15 cellular contexts compared by ENCODE assay signal in genomic region chr15:60752973-60753720, GRCh38.
DNase-seq lines count a peak whose midpoint lies in the region; ATAC-seq and TF ChIP-seq lines count a peak whose summit lies in the region.
"Had no signal": no experiment of that assay in that cellular context is flagged by ENCODE, and none has a peak within 500 bp of the region (broad histone marks: within the 10 kb centered on the region; RNA-seq: fewer than 3 reads in every experiment).

No MANE protein-coding gene starts in this region.

- no peak overlapping the region for H3K9ac ChIP-seq in SK-N-SH
- no peak overlapping the region for H3K9ac ChIP-seq in fibroblast of lung (ENCODE audit: insufficient read depth, low read length)

- 78% methylated on average over 11 of the region's 11 CpGs for WGBS in SK-N-SH (ENCODE audit: low lambda C conversion rate)
- 84 to 90% methylated on average over 11 of the region's 11 CpGs for WGBS in upper lobe of left lung, 2 donors

- DNase-seq in SK-N-SH (no peak), fibroblast of lung (ENCODE audit: low read depth in 2 of 2) (no peak), osteoblast (ENCODE audit: insufficient read length, low spot score, missing footprints) (no peak), upper lobe of left lung (no peak), SKM-1 treated with dmso at 0.1 percent for 144 hours (lab: John Stamatoyannopoulos, UW; ENCODE audit: unreplicated experiment) (no peak), HPDE6-E6E7 (ENCODE audit: extremely low spot score) (no peak)
- DNase-seq in activated T-helper 1 cell treated with anti-CD3 and anti-CD28 coated beads, Interleukin-12 subunit alpha, Interleukin-12 subunit beta, Interleukin-2, Interleukin-4 antibody, amounts not matched to agents 30 ng/mL and 10 ng/mL and 1 ng/mL, durations not matched to agents 14 hours and 24 hours and 36 hours (ENCODE audit: low spot score) = no peak
- DNase-seq: 8988T; activated CD4-positive, CD25-positive, alpha-beta regulatory T cell treated with anti-CD3 and anti-CD28 coated beads, Interleukin-2, amount 50 U/mL, for 72 hours; CD4-positive, CD25-positive, alpha-beta regulatory T cell; cortex of kidney; GOT3 had no signal

- intact Hi-C loops in activated T-helper 1 cell treated with anti-CD3 and anti-CD28 coated beads, Interleukin-12 subunit alpha, Interleukin-12 subunit beta, Interleukin-2, Interleukin-4 antibody, amounts not matched to agents 30 ng/mL and 10 ng/mL and 1 ng/mL, durations not matched to agents 14 hours and 24 hours and 36 hours (cut with micrococcal nuclease) = no loop called here

- H4K20me1 ChIP-seq in SK-N-SH (ENCODE audit: insufficient read depth) = no peaks in the 10 kb centered on the region
- no peaks in the 10 kb centered on the region for H4K20me1 ChIP-seq in fibroblast of lung (ENCODE audit: control insufficient read depth, extremely low read depth, insufficient read depth, low read length)
- H4K20me1 ChIP-seq in osteoblast (ENCODE audit: insufficient read depth, low read length) = no peaks in the 10 kb centered on the region

- no peak overlapping the region for H2AFZ ChIP-seq in SK-N-SH (ENCODE audit: low read depth)
- H2AFZ ChIP-seq in fibroblast of lung (ENCODE audit: low read length) = no peak overlapping the region
- peak overlapping the region; percentile 85 for H2AFZ ChIP-seq in osteoblast (ENCODE audit: low read length)

- 0 out of 2 replicates have a peak overlapping the region, but pooled peaks have one; percentile 13 for H3K4me2 ChIP-seq in SK-N-SH
- H3K4me2 ChIP-seq in fibroblast of lung (ENCODE audit: extremely low read depth, insufficient read depth, low read length) = peak overlapping the region; percentile 55
- peak overlapping the region; percentile 78 for H3K4me2 ChIP-seq in osteoblast (ENCODE audit: insufficient read depth, low read length)

- ATAC-seq in SK-N-SH treated with all-trans-retinoic acid at 6 μM for 48 hours (no peak), upper lobe of left lung (ENCODE audit: low FRiP score in 2 of 2) (no peak)

- no peaks in the 10 kb centered on the region for H3K9me3 ChIP-seq in SK-N-SH
- H3K9me3 ChIP-seq in fibroblast of lung (ENCODE audit: control insufficient read depth, insufficient read depth, low read depth, low read length) = no peaks in the 10 kb centered on the region
- no peaks in the 10 kb centered on the region for H3K9me3 ChIP-seq in osteoblast (ENCODE audit: low read depth, low read length)
- H3K9me3 ChIP-seq in upper lobe of left lung = no peaks in the 10 kb centered on the region

- H3K27ac ChIP-seq in SK-N-SH (ENCODE audit: low read depth in 2 of 2, low read length in 1 of 2) = peak overlapping the region in 1 of 2 experiments; percentile 36; a peak in 1 of 4 replicates
- no peak overlapping the region for H3K27ac ChIP-seq in fibroblast of lung (ENCODE audit: insufficient read depth, low read length)
- peak overlapping the region; percentile 69 for H3K27ac ChIP-seq in osteoblast (ENCODE audit: low read depth, low read length)
- peak overlapping the region; percentile 6 to 67 (median 61) for H3K27ac ChIP-seq in upper lobe of left lung

- peaks cover 2% of the 10 kb centered on the region for H3K36me3 Mint-ChIP-seq in activated T-helper 1 cell treated with anti-CD3 and anti-CD28 coated beads, Interleukin-12 subunit alpha, Interleukin-12 subunit beta, Interleukin-2, Interleukin-4 antibody, amounts not matched to agents 30 ng/mL and 10 ng/mL and 1 ng/mL, durations not matched to agents 14 hours and 24 hours and 36 hours (ENCODE audit: low read depth)
- H3K36me3 Mint-ChIP-seq: CD4-positive, CD25-positive, alpha-beta regulatory T cell had no signal

- H3K4me3 ChIP-seq in SK-N-SH (ENCODE audit: low read depth in 2 of 2, low read length in 1 of 2) (no peak overlapping the region), fibroblast of lung (replicated peaks in 1 of 4; ENCODE audit: control extremely low read depth in 1 of 4, insufficient read depth in 1 of 4, low read depth in 3 of 4, low read length in 4 of 4) (no peak overlapping the region), osteoblast (ENCODE audit: insufficient read depth, low read length) (peak overlapping the region; percentile 62), upper lobe of left lung (no peak overlapping the region)

- peaks cover 2% of the 10 kb centered on the region for H3K27me3 Mint-ChIP-seq in activated T-helper 1 cell treated with anti-CD3 and anti-CD28 coated beads, Interleukin-12 subunit alpha, Interleukin-12 subunit beta, Interleukin-2, Interleukin-4 antibody, amounts not matched to agents 30 ng/mL and 10 ng/mL and 1 ng/mL, durations not matched to agents 14 hours and 24 hours and 36 hours (ENCODE audit: insufficient read depth)
- H3K27me3 Mint-ChIP-seq: activated naive CD8-positive, alpha-beta T cell; CD4-positive, CD25-positive, alpha-beta regulatory T cell had no signal

- TF ChIP-seq POLR2A in upper lobe of left lung (IDR thresholded peaks at IDR 0.05) = no peak

- H3K4me1 ChIP-seq in SK-N-SH (ENCODE audit: control insufficient read depth in 1 of 2, insufficient read depth in 2 of 2, low read depth in 1 of 2, low read length in 1 of 2) (peaks cover 0 to 12% of the 10 kb centered on the region in 2 experiments; a peak in 2 of 4 replicates), fibroblast of lung (ENCODE audit: control insufficient read depth, extremely low read depth, insufficient read depth, low read length) (no peaks in the 10 kb centered on the region), osteoblast (ENCODE audit: insufficient read depth, low read length) (peaks cover 12% of the 10 kb centered on the region), upper lobe of left lung (peaks cover 4 to 17% (median 6%) of the 10 kb centered on the region in 4 donors)

- POLR2A ChIA-PET in SK-N-SH (lab: Yijun Ruan, JAX) = no interaction called here

- H3K9me3 Mint-ChIP-seq in activated T-helper 1 cell treated with anti-CD3 and anti-CD28 coated beads, Interleukin-12 subunit alpha, Interleukin-12 subunit beta, Interleukin-2, Interleukin-4 antibody, amounts not matched to agents 30 ng/mL and 10 ng/mL and 1 ng/mL, durations not matched to agents 14 hours and 24 hours and 36 hours = no peaks in the 10 kb centered on the region
- H3K9me3 Mint-ChIP-seq: stimulated activated naive CD8-positive, alpha-beta T cell treated with anti-CD3 and anti-CD28 coated beads, Interleukin-15, Interleukin-2, amounts not matched to agents 100 ng/mL and 50 ng/mL, for 24 hours had no signal

- no peaks in the 10 kb centered on the region for H3K36me3 ChIP-seq in SK-N-SH (replicated peaks in 1 of 2; ENCODE audit: control insufficient read depth in 1 of 2, insufficient read depth in 2 of 2, low read length in 1 of 2)
- no peaks in the 10 kb centered on the region for H3K36me3 ChIP-seq in fibroblast of lung (ENCODE audit: control insufficient read depth, insufficient read depth, low read length)
- no peaks in the 10 kb centered on the region for H3K36me3 ChIP-seq in osteoblast (ENCODE audit: insufficient read depth, low read length)
- no peaks in the 10 kb centered on the region for H3K36me3 ChIP-seq in upper lobe of left lung

- CTCF ChIA-PET in SK-N-SH (lab: Yijun Ruan, JAX) = no interaction called here

- H3K4me1 Mint-ChIP-seq in activated T-helper 1 cell treated with anti-CD3 and anti-CD28 coated beads, Interleukin-12 subunit alpha, Interleukin-12 subunit beta, Interleukin-2, Interleukin-4 antibody, amounts not matched to agents 30 ng/mL and 10 ng/mL and 1 ng/mL, durations not matched to agents 14 hours and 24 hours and 36 hours (ENCODE audit: low read depth) = peaks cover 7% of the 10 kb centered on the region
- H3K4me1 Mint-ChIP-seq: CD4-positive, CD25-positive, alpha-beta regulatory T cell had no signal

- no peak for TF ChIP-seq CTCF in SK-N-SH (IDR thresholded peaks at IDR 0.05)
- no peak for TF ChIP-seq CTCF in fibroblast of lung (conservative IDR thresholded peaks at IDR 0.05 in 1 of 2, IDR thresholded peaks at IDR 0.05 in 1 of 2; ENCODE audit: low read depth in 1 of 2, low read length in 2 of 2)
- no peak for TF ChIP-seq CTCF in osteoblast (IDR thresholded peaks at IDR 0.05; ENCODE audit: extremely low read depth, low read depth, low read length)
- TF ChIP-seq CTCF in upper lobe of left lung (IDR thresholded peaks at IDR 0.05) = no peak

- no peaks in the 10 kb centered on the region for H3K27me3 ChIP-seq in SK-N-SH (ENCODE audit: insufficient read depth)
- no peaks in the 10 kb centered on the region for H3K27me3 ChIP-seq in fibroblast of lung (ENCODE audit: control insufficient read depth, insufficient read depth, low read length)
- H3K27me3 ChIP-seq in osteoblast (ENCODE audit: insufficient read depth, low read length) = no peaks in the 10 kb centered on the region
- no peaks in the 10 kb centered on the region for H3K27me3 ChIP-seq in upper lobe of left lung

- no peak overlapping the region for H3K4me3 Mint-ChIP-seq in activated T-helper 1 cell treated with anti-CD3 and anti-CD28 coated beads, Interleukin-12 subunit alpha, Interleukin-12 subunit beta, Interleukin-2, Interleukin-4 antibody, amounts not matched to agents 30 ng/mL and 10 ng/mL and 1 ng/mL, durations not matched to agents 14 hours and 24 hours and 36 hours
- H3K4me3 Mint-ChIP-seq: activated naive CD8-positive, alpha-beta T cell; CD4-positive, CD25-positive, alpha-beta regulatory T cell; stimulated activated naive CD8-positive, alpha-beta T cell treated with anti-CD3 and anti-CD28 coated beads, Interleukin-15, Interleukin-2, amounts not matched to agents 100 ng/mL and 50 ng/mL, for 24 hours had no signal

- H3K9me2 ChIP-seq in SK-N-SH = no peaks in the 10 kb centered on the region

- no peak overlapping the region for H3K27ac Mint-ChIP-seq in activated T-helper 1 cell treated with anti-CD3 and anti-CD28 coated beads, Interleukin-12 subunit alpha, Interleukin-12 subunit beta, Interleukin-2, Interleukin-4 antibody, amounts not matched to agents 30 ng/mL and 10 ng/mL and 1 ng/mL, durations not matched to agents 14 hours and 24 hours and 36 hours
- H3K27ac Mint-ChIP-seq: activated naive CD8-positive, alpha-beta T cell; CD4-positive, CD25-positive, alpha-beta regulatory T cell; stimulated activated naive CD8-positive, alpha-beta T cell treated with anti-CD3 and anti-CD28 coated beads, Interleukin-15, Interleukin-2, amounts not matched to agents 100 ng/mL and 50 ng/mL, for 24 hours had no signal

- TF ChIP-seq EP300 in SK-N-SH (IDR thresholded peaks at IDR 0.05; ENCODE audit: borderline replicate concordance in 1 of 2, low read depth in 1 of 2, low read length in 1 of 2) = no peak
- TF ChIP-seq EP300 in upper lobe of left lung (IDR thresholded peaks at IDR 0.05) = no peak

- TF ChIP-seq RAD21 in SK-N-SH (IDR thresholded peaks at IDR 0.05; ENCODE audit: low read length) = no peak

- H3K79me2 ChIP-seq in SK-N-SH (ENCODE audit: insufficient read depth) = no peaks in the 10 kb centered on the region
- H3K79me2 ChIP-seq in fibroblast of lung (ENCODE audit: control insufficient read depth, insufficient read depth, low read length) = no peaks in the 10 kb centered on the region
- no peaks in the 10 kb centered on the region for H3K79me2 ChIP-seq in osteoblast (ENCODE audit: insufficient read depth, low read length)

- H3F3A ChIP-seq in SK-N-SH (replicated peaks; ENCODE audit: insufficient read depth) = no peaks in the 10 kb centered on the region

TF ChIP-seq in SK-N-SH, 30 proteins besides CTCF, POLR2A, EP300 and RAD21 (continues in another document):
- TF ChIP-seq MEF2A (IDR thresholded peaks at IDR 0.05; ENCODE audit: borderline replicate concordance, low read depth) = no peak

TF ChIP-seq in SK-N-SH treated with all-trans-retinoic acid at 6 μM for 48 hours, 23 proteins besides CTCF, POLR2A, EP300 and RAD21 (continues in another document):
- TF ChIP-seq BACH2 (CRISPR knock-in tag; IDR thresholded peaks at IDR 0.05; ENCODE audit: borderline replicate concordance) = no peak

Comparison
In these comparisons a context has a peak if more than half of its experiments do, and no peak if none do; other contexts are left out.
1. H3K4me2 ChIP-seq: peak in every context shown above with its lines; median percentile 78 in osteoblast; 55 in fibroblast of lung; 13 in SK-N-SH.